Comparison of ENCODE assay signal across 1 cellular context in genomic region chr2:150122871-150123588, GRCh38.
TF ChIP-seq lines count a peak whose summit lies in the region.

No MANE protein-coding gene starts in this region.

TF ChIP-seq in SK-N-SH treated with all-trans-retinoic acid at 6 μM for 48 hours, 23 proteins besides CTCF, POLR2A, EP300 and RAD21 (continued from another document):
- TF ChIP-seq TSHZ2 (CRISPR knock-in tag; IDR thresholded peaks at IDR 0.05) (no peak), PPARA (CRISPR knock-in tag; IDR thresholded peaks at IDR 0.05; ENCODE audit: borderline replicate concordance) (no peak), CREB5 (CRISPR knock-in tag; IDR thresholded peaks at IDR 0.05; ENCODE audit: low read depth) (no peak), SNAI2 (CRISPR knock-in tag; IDR thresholded peaks at IDR 0.05) (no peak), OSR1 (CRISPR knock-in tag; IDR thresholded peaks at IDR 0.05) (no peak), BACH2 (CRISPR knock-in tag; IDR thresholded peaks at IDR 0.05; ENCODE audit: borderline replicate concordance) (no peak), RARB (CRISPR knock-in tag; IDR thresholded peaks at IDR 0.05) (no peak), ZNF8 (CRISPR knock-in tag; IDR thresholded peaks at IDR 0.05) (no peak), CSDC2 (CRISPR knock-in tag; IDR thresholded peaks at IDR 0.05) (no peak), TCF4 (CRISPR knock-in tag; IDR thresholded peaks at IDR 0.05; ENCODE audit: borderline replicate concordance) (no peak)
